ENCODE assay signal across 7 cellular contexts in genomic region chr16:28277537-28278388, GRCh38. TPM values are rescaled to one million over a fixed set of nuclear protein-coding genes. Genes with fewer than 3 reads are reported as not detected.
DNase-seq lines count a peak whose midpoint lies in the region; ATAC-seq, FAIRE-seq and TF ChIP-seq lines count a peak whose summit lies in the region.

No MANE protein-coding gene starts in this region.

- peak overlapping the region; percentile 69 for H3K4me3 Mint-ChIP-seq in T-helper 1 cell treated with Interleukin-12 subunit alpha and Interleukin-12 subunit beta and Interleukin-4 antibody, amounts not matched to agents 30 μg/mL and 1 μg/mL, for 36 hours

- H3K27me3 Mint-ChIP-seq in T-helper 1 cell treated with Interleukin-12 subunit alpha and Interleukin-12 subunit beta and Interleukin-4 antibody, amounts not matched to agents 30 μg/mL and 1 μg/mL, for 36 hours (ENCODE audit: low read depth) = peaks cover 27% of the 10 kb centered on the region

- H3K36me3 Mint-ChIP-seq in T-helper 1 cell treated with Interleukin-12 subunit alpha and Interleukin-12 subunit beta and Interleukin-4 antibody, amounts not matched to agents 30 μg/mL and 1 μg/mL, for 36 hours (ENCODE audit: low read depth) = no peaks in the 10 kb centered on the region

- no peaks in the 10 kb centered on the region for H3K36me3 ChIP-seq in psoas muscle (ENCODE audit: insufficient read depth in 1 of 2, low read depth in 1 of 2)

- H3K27ac Mint-ChIP-seq in T-helper 1 cell treated with Interleukin-12 subunit alpha and Interleukin-12 subunit beta and Interleukin-4 antibody, amounts not matched to agents 30 μg/mL and 1 μg/mL, for 36 hours = peak overlapping the region; percentile 89

- no peaks in the 10 kb centered on the region for H3K9me3 Mint-ChIP-seq in T-helper 1 cell treated with Interleukin-12 subunit alpha and Interleukin-12 subunit beta and Interleukin-4 antibody, amounts not matched to agents 30 μg/mL and 1 μg/mL, for 36 hours

- H3K4me3 ChIP-seq in psoas muscle = peak overlapping the region; percentile 64

- H3K27ac ChIP-seq in psoas muscle = peak overlapping the region; percentile 63

- peak; percentile 73 for DNase-seq in GM18507 (ENCODE audit: extremely low spot score, insufficient read length, low read depth)
- DNase-seq in NCI-H1417 (lab: John Stamatoyannopoulos, UW) = peak; percentile 74 to 89 (median 84)
- peak; percentile 70 for DNase-seq in amniotic stem cell (lab: John Stamatoyannopoulos, UW)
- peak; percentile 93 for DNase-seq in left ventricle myocardium superior
- peak; percentile 84 to 92 for DNase-seq in psoas muscle
- DNase-seq in ureter (ENCODE audit: low spot score) = peak; percentile 83

- intact Hi-C loops in left ventricle myocardium superior (cut with micrococcal nuclease) = no loop called here
- intact Hi-C loops in psoas muscle (cut with DNase I) = loop anchor here (1.0 to 2.0 kb wide), 2 partner anchors 39 to 40 kb away; no protein-coding TSS in a partner anchor

- H3K27me3 ChIP-seq in psoas muscle (ENCODE audit: insufficient read depth in 3 of 3, low read length in 2 of 3) = no peaks in the 10 kb centered on the region

- H3K4me1 Mint-ChIP-seq in T-helper 1 cell treated with Interleukin-12 subunit alpha and Interleukin-12 subunit beta and Interleukin-4 antibody, amounts not matched to agents 30 μg/mL and 1 μg/mL, for 36 hours (ENCODE audit: low read depth) = peaks cover 27% of the 10 kb centered on the region

- peak; percentile 99 for TF ChIP-seq CTCF in psoas muscle (IDR thresholded peaks at IDR 0.05)

- WGBS in psoas muscle, 3 donors = 7 to 8% (median 7%) methylated on average over 40 to 44 of the region's 44 CpGs

- ATAC-seq in left ventricle myocardium superior (peak; percentile 94), psoas muscle (peak; percentile 91 to 96 (median 93))

- FAIRE-seq in GM18507 (lab: Jason Lieb, UNC) = peak; percentile 90

- H3K9me3 ChIP-seq in psoas muscle = no peaks in the 10 kb centered on the region

- H3K4me1 ChIP-seq in psoas muscle = peaks cover 7% of the 10 kb centered on the region

RNA-seq across cellular contexts. Expression of gene SBK1, which starts 14.6 kb away (rescaled TPM):
- total RNA-seq in left ventricle myocardium superior (2.8 TPM), psoas muscle (10 to 100 TPM in 2 of 4 donors, 1 to 10 TPM in 2; 2.5 to 20.6 (median 9.2) TPM), ureter (0.49 TPM)
- 1 to 10 TPM; 1.3 to 5.3 (median 1.9) TPM for polyA plus RNA-seq in psoas muscle

Comparison
In these comparisons a context has a peak if more than half of its experiments do, and no peak if none do; other contexts are left out.
1. Peak in every context shown above with its lines: DNase-seq, ATAC-seq, H3K4me3 ChIP-seq and H3K27ac ChIP-seq.